Comparison of ENCODE assay signal across 21 cellular contexts in genomic region chr17:623121-623520, GRCh38.
"Had no signal": no experiment of that assay in that cellular context is flagged by ENCODE, and none has a peak within 500 bp of the region (broad histone marks: within the 10 kb centered on the region; RNA-seq: fewer than 3 reads in every experiment).

No MANE protein-coding gene starts in this region.

- H3K9ac ChIP-seq: SK-N-SH had no signal

- ATAC-seq: Panc1 had no signal

- H3K9me3 ChIP-seq: MG63, SK-N-SH had no signal

- H3K27ac ChIP-seq: RWPE1 had no signal

- H3K4me3 ChIP-seq: MG63 had no signal

- H3K27me3 ChIP-seq: MG63 had no signal

- H3K4me2 ChIP-seq: SK-N-SH had no signal

- DNase-seq: KG1, MG63, NCI-H1092, NCI-H1105 treated with DMSO at 0.1 percent for 48 hours, NCI-H1417 treated with DMSO at 0.1 percent for 48 hours, NCI-H146, NCI-H1694 treated with DMSO at 0.1 percent for 48 hours, NCI-H1930, NCI-H2081, NCI-H2171, NCI-H226, NCI-H446, NCI-H510A, NCI-H524 treated with DMSO at 0.1 percent for 48 hours, NCI-H69, NCI-H774, SHP77, SK-N-SH, SW 1271 had no signal
